Comparison of ENCODE assay signal across 13 cellular contexts in the genomic region with DNA sequence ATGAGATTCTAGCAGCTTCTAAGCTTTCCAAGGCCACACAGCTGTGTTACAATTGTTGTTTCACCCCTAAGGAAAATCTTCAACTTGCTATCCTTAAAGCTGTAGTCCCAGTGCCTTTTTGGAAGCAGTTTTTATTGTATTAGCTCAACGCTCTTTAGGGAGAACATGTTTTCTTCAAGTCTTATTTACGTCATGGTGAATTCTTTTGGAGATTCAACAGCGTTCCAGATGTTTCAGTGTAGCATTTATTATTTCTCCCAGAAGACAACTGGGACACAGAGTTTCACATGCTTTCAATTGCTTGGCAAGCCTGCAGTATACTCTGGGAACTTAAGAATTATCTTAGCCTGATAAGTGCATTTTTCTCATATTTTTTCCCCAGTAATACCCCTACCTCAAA.
"Had no signal": no experiment of that assay in that cellular context is flagged by ENCODE, and none has a peak within 500 bp of the region (broad histone marks: within the 10 kb centered on the region; RNA-seq: fewer than 3 reads in every experiment).

No MANE protein-coding gene starts in this region.

- DNase-seq: activated B cell treated with CpG ODN at 0.5 μM for 24 hours; activated CD4-positive, alpha-beta T cell treated with anti-CD3 and anti-CD28 coated beads, Interleukin-2, amount 50 U/mL, for 1 hour; activated naive CD4-positive, alpha-beta T cell treated with anti-CD3 and anti-CD28 coated beads for 36 hours; activated T-cell treated with anti-CD3 and anti-CD28 coated beads for 4 hours; dermis blood vessel endothelial cell; stimulated activated CD4-positive, alpha-beta T cell treated with anti-CD3 and anti-CD28 coated beads, Interleukin-4, amount 100 ng/mL, for 4 hours; stimulated activated naive CD8-positive, alpha-beta T cell treated with anti-CD3 and anti-CD28 coated beads, Interleukin-15, amount 100 ng/mL, for 72 hours; T-helper 2 cell had no signal

- H3K4me3 Mint-ChIP-seq: activated B cell treated with CpG ODN at 0.5 μM for 24 hours; activated naive CD4-positive, alpha-beta T cell treated with anti-CD3 and anti-CD28 coated beads for 36 hours; activated T-helper 17 cell treated with anti-CD3 and anti-CD28 coated beads, Interleukin-2, amount 50 U/mL, for 72 hours; central memory CD8-positive, alpha-beta T cell; memory B cell; neural crest cell; stimulated activated naive CD8-positive, alpha-beta T cell treated with anti-CD3 and anti-CD28 coated beads, Interleukin-15, amount 100 ng/mL, for 72 hours had no signal

- H3K9me3 Mint-ChIP-seq: neural crest cell had no signal

- ATAC-seq: activated T-helper 17 cell treated with anti-CD3 and anti-CD28 coated beads, Interleukin-2, amount 50 U/mL, for 72 hours; left lobe of liver; stimulated activated naive CD8-positive, alpha-beta T cell treated with anti-CD3 and anti-CD28 coated beads, Interleukin-15, amount 100 ng/mL, for 72 hours had no signal

- H3K27me3 Mint-ChIP-seq: activated B cell treated with CpG ODN at 0.5 μM for 24 hours; activated T-helper 17 cell treated with anti-CD3 and anti-CD28 coated beads, Interleukin-2, amount 50 U/mL, for 72 hours; central memory CD8-positive, alpha-beta T cell; memory B cell; stimulated activated naive CD8-positive, alpha-beta T cell treated with anti-CD3 and anti-CD28 coated beads, Interleukin-15, amount 100 ng/mL, for 72 hours had no signal

- H3K36me3 Mint-ChIP-seq: memory B cell had no signal

- H3K27ac Mint-ChIP-seq: activated B cell treated with CpG ODN at 0.5 μM for 24 hours; activated naive CD4-positive, alpha-beta T cell treated with anti-CD3 and anti-CD28 coated beads for 36 hours; activated T-helper 17 cell treated with anti-CD3 and anti-CD28 coated beads, Interleukin-2, amount 50 U/mL, for 72 hours; memory B cell; stimulated activated naive CD8-positive, alpha-beta T cell treated with anti-CD3 and anti-CD28 coated beads, Interleukin-15, amount 100 ng/mL, for 72 hours had no signal

- H3K4me1 Mint-ChIP-seq: activated B cell treated with CpG ODN at 0.5 μM for 24 hours; activated T-helper 17 cell treated with anti-CD3 and anti-CD28 coated beads, Interleukin-2, amount 50 U/mL, for 72 hours; central memory CD8-positive, alpha-beta T cell; memory B cell; neural crest cell; stimulated activated naive CD8-positive, alpha-beta T cell treated with anti-CD3 and anti-CD28 coated beads, Interleukin-15, amount 100 ng/mL, for 72 hours had no signal
